ENCODE assay signal across 19 cellular contexts in genomic region chr7:101891124-101891523, GRCh38.
DNase-seq lines count a peak whose midpoint lies in the region; ATAC-seq and TF ChIP-seq lines count a peak whose summit lies in the region.
"Had no signal": no experiment of that assay in that cellular context is flagged by ENCODE, and none has a peak within 500 bp of the region (broad histone marks: within the 10 kb centered on the region; RNA-seq: fewer than 3 reads in every experiment).

No MANE protein-coding gene starts in this region.

- H3K36me3 ChIP-seq in DND-41 (ENCODE audit: insufficient read depth, low read length), result peaks cover 8% of the 10 kb centered on the region; the same call in 1 of the 2 replicates
- H3K36me3 ChIP-seq: HAP-1, SJCRH30 had no signal

- H3K4me3 Mint-ChIP-seq in neural crest cell, result no peak overlapping the region
- H3K4me3 Mint-ChIP-seq: CD4-positive, alpha-beta T cell; T-helper 1 cell treated with Interleukin-12 subunit alpha and Interleukin-12 subunit beta and Interleukin-4 antibody, amounts not matched to agents 30 μg/mL and 1 μg/mL, for 36 hours had no signal

- peaks cover 78% of the 10 kb centered on the region for H4K20me1 ChIP-seq in DND-41 (ENCODE audit: insufficient read depth, low read length)

- 0 out of 2 replicates have a peak, but pooled peaks cover 1% of the 10 kb centered on the region for H3K4me1 ChIP-seq in DND-41 (ENCODE audit: insufficient read depth, low read length)
- H3K4me1 ChIP-seq: HAP-1, SJCRH30 had no signal

- H3K36me3 Mint-ChIP-seq in neural crest cell (ENCODE audit: low read depth), result no peaks in the 10 kb centered on the region

- no peak overlapping the region for H3K27ac ChIP-seq in DND-41 (ENCODE audit: low read length)
- H3K27ac ChIP-seq: SJCRH30 had no signal

- H3K4me2 ChIP-seq in DND-41 (ENCODE audit: insufficient read depth, low read length), result no peak overlapping the region

- no peaks in the 10 kb centered on the region for H3K9me3 ChIP-seq in DND-41 (ENCODE audit: insufficient read depth, low read length, severe bottlenecking)
- H3K9me3 ChIP-seq: HAP-1, SJCRH30 had no signal

- H3K27me3 ChIP-seq in DND-41 (ENCODE audit: insufficient read depth, low read length, poor library complexity), result no peaks in the 10 kb centered on the region
- H3K27me3 ChIP-seq: SJCRH30 had no signal

- no peak for DNase-seq in DND-41
- DNase-seq in MV-4-11 (lab: John Stamatoyannopoulos, UW), result peak; percentile 14
- DNase-seq in neural crest cell (ENCODE audit: low read depth, low spot score), result no peak
- no peak for DNase-seq in activated T-cell treated with anti-CD3 and anti-CD28 coated beads, Interleukin-2, amount 50 U/mL, for 1 hour
- DNase-seq: AML-193; CD4-positive, alpha-beta T cell; KG1; NCI-H1417 treated with DMSO at 0.1 percent for 48 hours; NCI-H187 treated with DMSO at 0.1 percent for 48 hours; NCI-H2171; NCI-H526; SJCRH30 had no signal

- H3K79me2 ChIP-seq in DND-41 (ENCODE audit: insufficient read depth, low read length), result peaks cover 98% of the 10 kb centered on the region

- H3K27me3 Mint-ChIP-seq in neural crest cell (ENCODE audit: low read depth), result no peaks in the 10 kb centered on the region
- H3K27me3 Mint-ChIP-seq: CD4-positive, alpha-beta T cell had no signal

- no peak overlapping the region for H2AFZ ChIP-seq in DND-41 (ENCODE audit: low read depth, low read length)
- H2AFZ ChIP-seq: GM23248 had no signal

- H3K9me3 Mint-ChIP-seq in neural crest cell, result no peaks in the 10 kb centered on the region
- H3K9me3 Mint-ChIP-seq: CD4-positive, alpha-beta T cell; T-helper 1 cell treated with Interleukin-12 subunit alpha and Interleukin-12 subunit beta and Interleukin-4 antibody, amounts not matched to agents 30 μg/mL and 1 μg/mL, for 36 hours had no signal

- no peak overlapping the region for H3K9ac ChIP-seq in DND-41 (ENCODE audit: low read depth, low read length)

- TF ChIP-seq CTCF in DND-41 (IDR thresholded peaks at IDR 0.05; ENCODE audit: borderline replicate concordance, extremely low read depth, low read length, poor library complexity, severe bottlenecking) (no peak), neural crest cell (conservative IDR thresholded peaks at IDR 0.05) (no peak)

- H3K4me3 ChIP-seq in DND-41 (ENCODE audit: low read depth in 1 of 2, low read length in 2 of 2), result no peak overlapping the region
- H3K4me3 ChIP-seq: GM23248, HAP-1, SJCRH30 had no signal

- peak overlapping the region; percentile 54 for H3K27ac Mint-ChIP-seq in neural crest cell (ENCODE audit: unreplicated experiment)
- H3K27ac Mint-ChIP-seq: CD4-positive, alpha-beta T cell; T-helper 1 cell treated with Interleukin-12 subunit alpha and Interleukin-12 subunit beta and Interleukin-4 antibody, amounts not matched to agents 30 μg/mL and 1 μg/mL, for 36 hours had no signal

- H3K4me1 Mint-ChIP-seq in neural crest cell, result peaks cover 19% of the 10 kb centered on the region

- 0 out of 3 replicates have a peak, but pooled peaks have one; percentile 40 for ATAC-seq in DND-41 (ENCODE audit: insufficient read depth, low read depth)
- ATAC-seq in HG02885 (IDR thresholded peaks at IDR 0.05; ENCODE audit: poor library complexity, unreplicated experiment), result no peak
- no peak for ATAC-seq in HG03135 (IDR thresholded peaks at IDR 0.05; ENCODE audit: unreplicated experiment)
- no peak for ATAC-seq in GM18868 (IDR thresholded peaks at IDR 0.05; ENCODE audit: unreplicated experiment)
- ATAC-seq: Panc1 had no signal
